ENCODE assay signal across 1 cellular context in the genomic region with DNA sequence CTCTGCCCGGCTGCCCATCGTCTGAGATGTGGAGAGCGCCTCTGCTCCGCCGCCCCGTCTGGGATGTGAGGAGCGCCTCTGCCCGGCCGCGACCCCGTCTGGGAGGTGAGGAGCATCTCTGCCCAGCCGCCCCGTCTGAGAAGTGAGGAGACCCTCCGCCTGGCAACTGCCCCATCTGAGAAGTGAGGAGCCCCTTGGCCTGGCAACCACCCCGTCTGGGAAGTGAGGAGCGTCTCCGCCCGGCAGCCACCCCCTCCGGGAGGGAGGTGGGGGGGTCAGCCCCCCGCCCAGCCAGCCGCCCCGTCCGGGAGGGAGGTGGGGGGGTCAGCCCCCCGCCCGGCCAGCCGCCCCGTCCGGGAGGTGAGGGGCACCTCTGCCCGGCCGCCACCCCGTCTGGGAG. TPM values are rescaled to one million over a fixed set of nuclear protein-coding genes. Genes with fewer than 3 reads are reported as not detected.
"Had no signal": no experiment of that assay in that cellular context is flagged by ENCODE, and none has a peak within 500 bp of the region (broad histone marks: within the 10 kb centered on the region; RNA-seq: fewer than 3 reads in every experiment).

No MANE protein-coding gene starts in this region.

RNA-seq across cellular contexts. Expression of a gene that starts 28.0 kb away (rescaled TPM):
- total RNA-seq: myocyte had no signal
